ENCODE assay signal across 22 cellular contexts in the genomic region with DNA sequence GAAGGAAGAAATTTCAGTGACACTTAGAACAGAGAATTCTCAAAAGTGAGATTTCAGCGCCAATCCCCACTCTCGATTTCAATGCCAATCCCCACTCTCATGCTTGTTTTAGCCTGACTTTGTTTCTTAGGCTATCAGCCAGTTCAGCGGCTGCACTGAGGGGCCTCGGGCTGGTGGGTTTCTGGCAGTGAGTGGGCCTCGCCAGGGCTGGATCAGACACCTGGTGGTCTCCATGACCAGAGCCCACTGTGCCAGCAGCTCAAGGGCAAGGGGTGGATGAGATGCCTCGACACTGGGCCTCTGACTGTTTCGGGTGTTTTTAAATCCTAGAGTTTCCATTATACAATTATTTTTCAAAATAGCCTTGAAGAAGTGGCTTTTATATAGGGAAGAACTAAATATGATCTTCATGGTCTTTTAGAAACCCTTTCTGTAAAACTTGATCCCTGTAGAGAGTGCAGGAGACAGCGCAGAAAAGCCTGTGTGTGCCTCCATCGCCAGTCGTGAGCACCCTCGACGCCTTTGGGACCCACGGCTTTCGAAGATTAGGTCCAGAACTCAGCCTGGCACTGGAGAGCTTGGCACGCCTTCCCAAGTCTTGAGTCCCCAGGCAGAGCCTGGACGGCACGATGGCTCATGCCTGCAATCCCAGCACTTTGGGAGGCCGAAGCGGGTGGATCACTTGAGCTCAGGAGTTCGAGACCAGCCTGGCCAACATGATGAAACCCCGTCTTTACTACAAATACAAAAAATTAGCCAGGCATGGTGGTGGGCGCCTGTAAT.
"Had no signal": no experiment of that assay in that cellular context is flagged by ENCODE, and none has a peak within 500 bp of the region (broad histone marks: within the 10 kb centered on the region; RNA-seq: fewer than 3 reads in every experiment).

No MANE protein-coding gene starts in this region.

- H3K27ac ChIP-seq: left ventricle myocardium inferior, thyroid gland, WERI-Rb-1 had no signal

- H3K9me3 ChIP-seq: left ventricle myocardium inferior, thyroid gland had no signal

- DNase-seq: activated CD4-positive, alpha-beta T cell treated with anti-CD3 and anti-CD28 coated beads for 1 hour; activated CD4-positive, alpha-beta T cell treated with anti-CD3 and anti-CD28 coated beads, Interleukin-2, amount 50 U/mL, for 1 hour; activated CD8-positive, alpha-beta T cell treated with anti-CD3 and anti-CD28 coated beads, Interleukin-2, amount 10 ng/mL, durations not matched to agents 7 days and 5 days; activated naive CD4-positive, alpha-beta T cell treated with Interleukin-2 at 50 U/mL for 16 hours; amygdala; cerebellar nuclear complex; effector CD8-positive, alpha-beta T cell; erythroblast; foreskin fibroblast; immature natural killer cell; kidney glomerular epithelial cell; left ventricle myocardium inferior; midbrain; nephron progenitor cell; nucleus accumbens; stimulated activated CD4-positive, alpha-beta T cell treated with anti-CD3 and anti-CD28 coated beads, Interleukin-4, amount 100 ng/mL, for 1 hour; stimulated activated naive CD4-positive, alpha-beta T cell; thyroid gland; WERI-Rb-1 had no signal

- H3K27ac Mint-ChIP-seq: activated CD8-positive, alpha-beta T cell treated with anti-CD3 and anti-CD28 coated beads, Interleukin-2, amount 10 ng/mL, durations not matched to agents 7 days and 5 days; activated T-helper 17 cell treated with anti-CD3 and anti-CD28 coated beads, Interleukin-2, amount 50 U/mL, for 72 hours; dendritic cell treated with granulocyte-macrophage colony-stimulating factor and Interleukin-4, amounts not matched to agents 40 ng/mL and 50 ng/mL, for 4 days; T-cell had no signal

- H3K4me3 ChIP-seq: left ventricle myocardium inferior, thyroid gland had no signal

- H3K4me1 ChIP-seq: thyroid gland had no signal

- H3K36me3 ChIP-seq: left ventricle myocardium inferior, thyroid gland, WERI-Rb-1 had no signal

- H3K4me3 Mint-ChIP-seq: activated CD8-positive, alpha-beta T cell treated with anti-CD3 and anti-CD28 coated beads, Interleukin-2, amount 10 ng/mL, durations not matched to agents 7 days and 5 days; activated T-helper 17 cell treated with anti-CD3 and anti-CD28 coated beads, Interleukin-2, amount 50 U/mL, for 72 hours; dendritic cell treated with granulocyte-macrophage colony-stimulating factor and Interleukin-4, amounts not matched to agents 40 ng/mL and 50 ng/mL, for 4 days; nephron progenitor cell; T-cell had no signal

- H3K27me3 ChIP-seq: thyroid gland had no signal

- ATAC-seq: activated CD8-positive, alpha-beta T cell treated with anti-CD3 and anti-CD28 coated beads, Interleukin-2, amount 10 ng/mL, durations not matched to agents 7 days and 5 days; activated T-helper 17 cell treated with anti-CD3 and anti-CD28 coated beads, Interleukin-2, amount 50 U/mL, for 72 hours; T-cell had no signal

- H3K9me3 Mint-ChIP-seq: activated T-helper 17 cell treated with anti-CD3 and anti-CD28 coated beads, Interleukin-2, amount 50 U/mL, for 72 hours had no signal

- H3K27me3 Mint-ChIP-seq: activated T-helper 17 cell treated with anti-CD3 and anti-CD28 coated beads, Interleukin-2, amount 50 U/mL, for 72 hours; dendritic cell treated with granulocyte-macrophage colony-stimulating factor and Interleukin-4, amounts not matched to agents 40 ng/mL and 50 ng/mL, for 4 days; T-cell had no signal
